ENCODE assay signal across 1 cellular context in genomic region chr7:156906281-156906680, GRCh38.
TF ChIP-seq lines count a peak whose summit lies in the region.

No MANE protein-coding gene starts in this region.

TF ChIP-seq in SK-N-SH treated with all-trans-retinoic acid at 6 μM for 48 hours, 23 proteins besides CTCF, POLR2A, EP300 and RAD21 (continued from another document):
- TF ChIP-seq PATZ1 (CRISPR knock-in tag; IDR thresholded peaks at IDR 0.05; ENCODE audit: borderline replicate concordance): no peak
- no peak for TF ChIP-seq POU6F1 (CRISPR knock-in tag; IDR thresholded peaks at IDR 0.05; ENCODE audit: borderline replicate concordance, low read depth)
- TF ChIP-seq ESRRG (CRISPR knock-in tag; IDR thresholded peaks at IDR 0.05): no peak
- TF ChIP-seq ZNF8 (CRISPR knock-in tag; IDR thresholded peaks at IDR 0.05): no peak
- TF ChIP-seq ZNF70 (CRISPR knock-in tag; IDR thresholded peaks at IDR 0.05): no peak
- no peak for TF ChIP-seq TSHZ2 (CRISPR knock-in tag; IDR thresholded peaks at IDR 0.05)
- TF ChIP-seq ISL1 (CRISPR knock-in tag; IDR thresholded peaks at IDR 0.05): no peak
- TF ChIP-seq RARB (CRISPR knock-in tag; IDR thresholded peaks at IDR 0.05): no peak
- no peak for TF ChIP-seq ZFP3 (CRISPR knock-in tag; IDR thresholded peaks at IDR 0.05)
- no peak for TF ChIP-seq ZFP30 (CRISPR knock-in tag; IDR thresholded peaks at IDR 0.05)
- TF ChIP-seq TOX (CRISPR knock-in tag; IDR thresholded peaks at IDR 0.05; ENCODE audit: borderline replicate concordance): no peak
- no peak for TF ChIP-seq CSRNP3 (CRISPR knock-in tag; IDR thresholded peaks at IDR 0.05)
